Comparison of ENCODE assay signal across 28 cellular contexts in genomic region chr7:154183482-154183881, GRCh38.
"Had no signal": no experiment of that assay in that cellular context is flagged by ENCODE, and none has a peak within 500 bp of the region (broad histone marks: within the 10 kb centered on the region; RNA-seq: fewer than 3 reads in every experiment).

No MANE protein-coding gene starts in this region.

- ATAC-seq: activated naive CD8-positive, alpha-beta T cell treated with anti-CD3 and anti-CD28 coated beads, Interleukin-2, amount 50 U/mL, for 24 hours; body of pancreas; left lung; naive thymus-derived CD4-positive, alpha-beta T cell; psoas muscle; upper lobe of right lung had no signal

- H3K79me2 ChIP-seq: hepatocyte had no signal

- H3K4me2 ChIP-seq: hepatocyte had no signal

- H3K4me3 ChIP-seq: body of pancreas, cardiac muscle cell, hepatocyte, left lung, lung, psoas muscle, right atrium auricular region, spleen, thoracic aorta, upper lobe of right lung had no signal

- H3K27ac ChIP-seq: body of pancreas, cardiac muscle cell, hepatocyte, left lung, psoas muscle, right atrium auricular region, spleen, thoracic aorta, upper lobe of right lung had no signal

- H3K27ac Mint-ChIP-seq: activated naive CD4-positive, alpha-beta T cell treated with anti-CD3 and anti-CD28 coated beads for 36 hours; activated naive CD8-positive, alpha-beta T cell treated with anti-CD3 and anti-CD28 coated beads, Interleukin-2, amount 50 U/mL, for 24 hours; dendritic cell treated with granulocyte-macrophage colony-stimulating factor and Interleukin-4, amounts not matched to agents 40 ng/mL and 50 ng/mL, for 4 days; immature natural killer cell; naive thymus-derived CD4-positive, alpha-beta T cell; T-helper 1 cell treated with Interleukin-12 subunit alpha and Interleukin-12 subunit beta and Interleukin-4 antibody, amounts not matched to agents 30 μg/mL and 1 μg/mL, for 36 hours had no signal

- H3K36me3 Mint-ChIP-seq: immature natural killer cell; naive thymus-derived CD4-positive, alpha-beta T cell had no signal

- H3K27me3 ChIP-seq: right atrium auricular region, upper lobe of right lung had no signal

- H3K36me3 ChIP-seq: cardiac muscle cell, left lung, right atrium auricular region, spleen, thoracic aorta, upper lobe of right lung had no signal

- H3K27me3 Mint-ChIP-seq: dendritic cell treated with granulocyte-macrophage colony-stimulating factor and Interleukin-4, amounts not matched to agents 40 ng/mL and 50 ng/mL, for 4 days had no signal

- H3K9me3 ChIP-seq: body of pancreas, left lung, psoas muscle, right atrium auricular region, spleen, thoracic aorta, upper lobe of right lung had no signal

- H3K4me1 Mint-ChIP-seq: activated naive CD8-positive, alpha-beta T cell treated with anti-CD3 and anti-CD28 coated beads, Interleukin-2, amount 50 U/mL, for 24 hours; immature natural killer cell; naive thymus-derived CD4-positive, alpha-beta T cell had no signal

- H3K4me1 ChIP-seq: body of pancreas, left lung, psoas muscle, right atrium auricular region, spleen, upper lobe of right lung had no signal

- H3K4me3 Mint-ChIP-seq: activated naive CD4-positive, alpha-beta T cell treated with anti-CD3 and anti-CD28 coated beads for 36 hours; activated naive CD8-positive, alpha-beta T cell treated with anti-CD3 and anti-CD28 coated beads, Interleukin-2, amount 50 U/mL, for 24 hours; dendritic cell treated with granulocyte-macrophage colony-stimulating factor and Interleukin-4, amounts not matched to agents 40 ng/mL and 50 ng/mL, for 4 days; immature natural killer cell; naive thymus-derived CD4-positive, alpha-beta T cell; neural crest cell; T-helper 1 cell treated with Interleukin-12 subunit alpha and Interleukin-12 subunit beta and Interleukin-4 antibody, amounts not matched to agents 30 μg/mL and 1 μg/mL, for 36 hours had no signal

- DNase-seq: activated CD4-positive, alpha-beta T cell treated with anti-CD3 and anti-CD28 coated beads for 4 hours; activated CD4-positive, alpha-beta T cell treated with anti-CD3 and anti-CD28 coated beads, Interleukin-2, amount 50 U/mL, for 48 hours; activated CD4-positive, CD25-positive, alpha-beta regulatory T cell; activated effector memory CD4-positive, alpha-beta T cell treated with Interleukin-2 at 50 U/mL for 16 hours; activated naive CD4-positive, alpha-beta T cell treated with anti-CD3 and anti-CD28 coated beads for 36 hours; activated naive CD8-positive, alpha-beta T cell treated with anti-CD3 and anti-CD28 coated beads, Interleukin-2, amount 50 U/mL, for 24 hours; activated T-cell treated with anti-CD3 and anti-CD28 coated beads, Interleukin-2, amount 50 U/mL, for 48 hours; body of pancreas; effector CD4-positive, alpha-beta T cell; glutamatergic neuron; immature natural killer cell; kidney glomerular epithelial cell; left lung; naive thymus-derived CD4-positive, alpha-beta T cell; psoas muscle; spleen; stimulated activated CD4-positive, alpha-beta T cell treated with anti-CD3 and anti-CD28 coated beads, Interleukin-4, amount 100 ng/mL, for 1 hour; stimulated activated naive CD4-positive, alpha-beta T cell treated with Interleukin-2 at 50 U/mL for 16 hours; T1000; upper lobe of right lung had no signal

- H3K9me3 Mint-ChIP-seq: dendritic cell treated with granulocyte-macrophage colony-stimulating factor and Interleukin-4, amounts not matched to agents 40 ng/mL and 50 ng/mL, for 4 days; neural crest cell had no signal

- H2AFZ ChIP-seq: hepatocyte had no signal
